ENCODE assay signal across 11 cellular contexts in genomic region chr7:106457678-106458077, GRCh38.
"Had no signal": no experiment of that assay in that cellular context is flagged by ENCODE, and none has a peak within 500 bp of the region (broad histone marks: within the 10 kb centered on the region; RNA-seq: fewer than 3 reads in every experiment).

No MANE protein-coding gene starts in this region.

- H3K4me1 ChIP-seq: HAP-1 had no signal

- FAIRE-seq: H1, H54 had no signal

- H3K9ac ChIP-seq: GM23248 had no signal

- H2AFZ ChIP-seq: GM23248, GM23338 had no signal

- H3K4me2 ChIP-seq: GM23338 had no signal

- H3K9me3 ChIP-seq: HAP-1 had no signal

- ATAC-seq: GM23338, HCT116 had no signal

- H3K36me3 ChIP-seq: HAP-1 had no signal

- H3K4me3 ChIP-seq: GM23248, GM23338, HAP-1 had no signal

- H3K27ac ChIP-seq: GM23248 had no signal

- DNase-seq: GM23248, GOT3, H7, H9, HCEC 1CT, HFFc6 had no signal
